8 cellular contexts compared by ENCODE assay signal in genomic region chr19:51690359-51691121, GRCh38. TPM values are rescaled to one million over a fixed set of nuclear protein-coding genes. Genes with fewer than 3 reads are reported as not detected.
DNase-seq lines count a peak whose midpoint lies in the region; ATAC-seq, FAIRE-seq and TF ChIP-seq lines count a peak whose summit lies in the region.

No MANE protein-coding gene starts in this region.

- H3K9me3 ChIP-seq in H1 (ENCODE audit: insufficient read depth in 2 of 2, low read depth in 1 of 2, low read length in 1 of 2), result peaks cover 0 to 2% of the 10 kb centered on the region in 2 experiments; a peak in 1 of 4 replicates

- no peak for TF ChIP-seq CTCF in GM06990 (IDR thresholded peaks at IDR 0.05; ENCODE audit: insufficient read depth, low read length, poor library complexity, severe bottlenecking)
- no peak for TF ChIP-seq CTCF in H1 (IDR thresholded peaks at IDR 0.05; ENCODE audit: control extremely low read depth in 1 of 3, insufficient read depth in 1 of 3, low read depth in 1 of 3, low read length in 3 of 3)

- no peak for TF ChIP-seq POLR2A in H1 (IDR thresholded peaks at IDR 0.05; ENCODE audit: control extremely low read depth in 1 of 2, low read depth in 2 of 2, low read length in 2 of 2)

- no peak overlapping the region for H2BK120ac ChIP-seq in H1 (replicated peaks; ENCODE audit: low read depth, low read length)

- peak overlapping the region; percentile 9; the same call in 1 of the 2 replicates for H4K8ac ChIP-seq in H1 (ENCODE audit: extremely low read depth, insufficient read depth, low read length)

- H3K4me3 ChIP-seq in GM06990 (replicated peaks; ENCODE audit: low read depth, low read length) (peak overlapping the region; percentile 11; the same call in 1 of the 2 replicates), H1 (ENCODE audit: extremely low read depth in 1 of 4, insufficient read depth in 2 of 4, low read depth in 3 of 4, low read length in 4 of 4) (peak overlapping the region; percentile 64 to 75 (median 66))

- peaks cover 3% of the 10 kb centered on the region for H3K4me1 Mint-ChIP-seq in activated CD8-positive, alpha-beta memory T cell treated with anti-CD3 and anti-CD28 coated beads, Interleukin-2, amount 10 ng/mL, durations not matched to agents 7 days and 5 days
- peaks cover 15% of the 10 kb centered on the region for H3K4me1 Mint-ChIP-seq in memory B cell

- H4K91ac ChIP-seq in H1 (replicated peaks; ENCODE audit: insufficient read length, low read length), result peak overlapping the region; percentile 75

- H3K23ac ChIP-seq in H1 (ENCODE audit: insufficient read length), result no peak overlapping the region

- peaks cover 0 to 12% of the 10 kb centered on the region in 2 experiments; a peak in 2 of 4 replicates for H3K79me2 ChIP-seq in H1 (ENCODE audit: control insufficient read depth in 1 of 2, insufficient read depth in 2 of 2, low read length in 2 of 2)

- H4K5ac ChIP-seq in H1 (ENCODE audit: insufficient read length, low read depth, low read length), result peak overlapping the region; percentile 45

- peak overlapping the region; percentile 91; the same call in 1 of the 2 replicates for H2BK5ac ChIP-seq in H1 (ENCODE audit: low read depth, low read length)

- no peak for TF ChIP-seq EP300 in H1 (IDR thresholded peaks at IDR 0.05; ENCODE audit: borderline replicate concordance in 1 of 2, low read depth in 2 of 2, low read length in 2 of 2)

- no peak overlapping the region; a peak in 1 of 7 replicates for H3K9ac ChIP-seq in H1 (replicated peaks in 1 of 4; ENCODE audit: extremely low read depth in 1 of 4, low read depth in 3 of 4, low read length in 3 of 4)

- 0 out of 2 replicates have a peak overlapping the region, but pooled peaks have one; percentile 3 for H3K27ac ChIP-seq in H1 (ENCODE audit: low read depth, low read length)

- peak overlapping the region; percentile 19 for H3K56ac ChIP-seq in H1 (replicated peaks; ENCODE audit: insufficient read length, low read depth, low read length)

- peak overlapping the region; percentile 73 to 97 for H3K4me2 ChIP-seq in H1 (ENCODE audit: insufficient read depth in 1 of 2, low read depth in 2 of 2, low read length in 2 of 2)

- peaks cover 0 to 18% (median 11%) of the 10 kb centered on the region in 4 experiments; a peak in 5 of 7 replicates for H3K4me1 ChIP-seq in H1 (replicated peaks in 1 of 4; ENCODE audit: control insufficient read depth in 3 of 4, insufficient read depth in 4 of 4, low read length in 3 of 4)

- no peak overlapping the region for H2BK15ac ChIP-seq in H1 (ENCODE audit: low read length)

- TF ChIP-seq RAD21 in H1 (IDR thresholded peaks at IDR 0.05 in 1 of 2, conservative IDR thresholded peaks at IDR 0.05 in 1 of 2; ENCODE audit: low read depth in 2 of 2, low read length in 2 of 2), result no peak

- H2AK5ac ChIP-seq in H1 (ENCODE audit: low read depth, low read length), result no peak overlapping the region

- ATAC-seq in activated CD8-positive, alpha-beta memory T cell treated with anti-CD3 and anti-CD28 coated beads, Interleukin-2, amount 10 ng/mL, durations not matched to agents 7 days and 5 days, result peak; percentile 68
- ATAC-seq in memory B cell (ENCODE audit: low read depth), result peak; percentile 82

- H2BK12ac ChIP-seq in H1 (ENCODE audit: low read depth, low read length), result peak overlapping the region; percentile 90; the same call in 1 of the 2 replicates

- H3K4ac ChIP-seq in H1 (replicated peaks; ENCODE audit: insufficient read length, low read depth, low read length), result no peak overlapping the region

- H3K14ac ChIP-seq in H1 (ENCODE audit: insufficient read length), result no peak overlapping the region

- CTCF ChIA-PET in activated CD8-positive, alpha-beta memory T cell treated with anti-CD3 and anti-CD28 coated beads, Interleukin-2, amount 10 ng/mL, durations not matched to agents 7 days and 5 days (lab: Charles Lee), result interaction anchor here (1.4 kb wide), 1 partner anchor 13 kb away, joined by 4 read pairs; no protein-coding TSS in a partner anchor
- CTCF ChIA-PET in H1 (lab: Charles Lee; ENCODE audit: partially characterized antibody), result interaction anchor here (0.7 kb wide), 1 partner anchor 578 kb away, joined by 4 read pairs; no protein-coding TSS in a partner anchor

- POLR2A ChIA-PET in H1 (lab: Charles Lee; ENCODE audit: partially characterized antibody), result interaction anchor here (0.6 to 4.2 kb wide), 4 partner anchors 12 to 801 kb away, joined by 3 to 28 read pairs (median 3); no protein-coding TSS in a partner anchor

- H3K36me3 ChIP-seq in GM06990 (ENCODE audit: control insufficient read depth, insufficient read depth, low read length) (no peaks in the 10 kb centered on the region), H1 (ENCODE audit: control insufficient read depth in 2 of 4, insufficient read depth in 4 of 4, low read length in 3 of 4) (no peaks in the 10 kb centered on the region)

- H3K27me3 ChIP-seq in GM06990 (replicated peaks; ENCODE audit: control insufficient read depth, insufficient read depth, low read length) (no peaks in the 10 kb centered on the region; the same call in none of the 2 replicates), H1 (replicated peaks in 1 of 4; ENCODE audit: control insufficient read depth in 3 of 4, extremely low read depth in 1 of 4, insufficient read depth in 3 of 4, low read length in 3 of 4) (no peaks in the 10 kb centered on the region)

- peak overlapping the region; percentile 63 for H3K4me3 Mint-ChIP-seq in activated CD8-positive, alpha-beta memory T cell treated with anti-CD3 and anti-CD28 coated beads, Interleukin-2, amount 10 ng/mL, durations not matched to agents 7 days and 5 days
- peak overlapping the region; percentile 49 for H3K4me3 Mint-ChIP-seq in memory B cell

- no peak for FAIRE-seq in H1 (lab: Jason Lieb, UNC)

- peaks cover 0 to 4% of the 10 kb centered on the region in 2 experiments for H4K20me1 ChIP-seq in H1 (replicated peaks in 1 of 2; ENCODE audit: control insufficient read depth in 1 of 2, insufficient read depth in 2 of 2, low read length in 2 of 2)

- H3K79me1 ChIP-seq in H1 (ENCODE audit: low read depth, low read length), result peaks cover 11% of the 10 kb centered on the region

- no peaks in the 10 kb centered on the region for H3K36me3 Mint-ChIP-seq in activated CD8-positive, alpha-beta memory T cell treated with anti-CD3 and anti-CD28 coated beads, Interleukin-2, amount 10 ng/mL, durations not matched to agents 7 days and 5 days
- peaks cover 3% of the 10 kb centered on the region for H3K36me3 Mint-ChIP-seq in memory B cell

- H2BK20ac ChIP-seq in H1 (ENCODE audit: low read length), result no peak overlapping the region

- DNase-seq in GM06990 (ENCODE audit: extremely low read depth, insufficient read length), result no peak
- DNase-seq in NCI-H226, result peak; percentile 86
- peak; percentile 68 for DNase-seq in activated CD8-positive, alpha-beta memory T cell treated with anti-CD3 and anti-CD28 coated beads, Interleukin-2, amount 10 ng/mL, durations not matched to agents 7 days and 5 days
- DNase-seq in H1 (ENCODE audit: low read depth in 1 of 2, low spot score in 2 of 2), result peak in 1 of 2 experiments; percentile 84
- peak; percentile 34 to 45 for DNase-seq in memory B cell (ENCODE audit: low spot score in 2 of 2)
- peak; percentile 26 for DNase-seq in stimulated activated CD8-positive, alpha-beta memory T cell treated with anti-CD3 and anti-CD28 coated beads, Interleukin-12 subunit alpha, Interleukin-12 subunit beta, amount 100 ng/mL, for 1 hour (ENCODE audit: low read depth)
- DNase-seq in NCI-H2081 treated with DMSO at 0.1 percent for 48 hours (lab: John Stamatoyannopoulos, UW), result no peak
- DNase-seq in GF-D8 (lab: John Stamatoyannopoulos, UW), result no peak

- 3% methylated on average over 5 of the region's 25 CpGs; no CpG with 5 or more reads in 1 of the 2 experiments for WGBS in H1 (ENCODE audit: extremely low coverage in 1 of 2, insufficient coverage in 1 of 2, insufficient read length in 1 of 2, insufficient replicate concordance in 2 of 2, low coverage in 1 of 2, low lambda C conversion rate in 2 of 2, missing lambda C conversion rate in 1 of 2), 2 experiments

- no peak overlapping the region for H3K27ac Mint-ChIP-seq in activated CD8-positive, alpha-beta memory T cell treated with anti-CD3 and anti-CD28 coated beads, Interleukin-2, amount 10 ng/mL, durations not matched to agents 7 days and 5 days
- H3K27ac Mint-ChIP-seq in memory B cell, result no peak overlapping the region

- H3K23me2 ChIP-seq in H1 (ENCODE audit: low read depth, low read length), result peaks cover 23% of the 10 kb centered on the region

- no peaks in the 10 kb centered on the region for H3K9me3 Mint-ChIP-seq in activated CD8-positive, alpha-beta memory T cell treated with anti-CD3 and anti-CD28 coated beads, Interleukin-2, amount 10 ng/mL, durations not matched to agents 7 days and 5 days (ENCODE audit: low read depth)
- H3K9me3 Mint-ChIP-seq in memory B cell, result no peaks in the 10 kb centered on the region

- H2AFZ ChIP-seq in H1 (ENCODE audit: low read length), result no peak overlapping the region

- peaks cover 19% of the 10 kb centered on the region for H3K27me3 Mint-ChIP-seq in activated CD8-positive, alpha-beta memory T cell treated with anti-CD3 and anti-CD28 coated beads, Interleukin-2, amount 10 ng/mL, durations not matched to agents 7 days and 5 days
- H3K27me3 Mint-ChIP-seq in memory B cell, result peaks cover 38% of the 10 kb centered on the region

- H3K18ac ChIP-seq in H1 (ENCODE audit: extremely low read depth, low read length), result peak overlapping the region; percentile 87

RNA-seq across cellular contexts. Expression of gene SPACA6, which starts 2.6 kb away (rescaled TPM):
- 1 to 10 TPM; 2.3 to 2.6 TPM for total RNA-seq in activated CD8-positive, alpha-beta memory T cell treated with anti-CD3 and anti-CD28 coated beads, Interleukin-2, amount 10 ng/mL, durations not matched to agents 7 days and 5 days
- total RNA-seq in H1 (2021; fragmentation: NEBNext Ultra II Directional; extraction: Animal tissue kit (Norgen Biotek cat#: 25700)), result 4.1 and 7.5 TPM in 2 replicates
- polyA plus RNA-seq in H1 (2011; rRNA removed), result 7.1 and 9.7 TPM in 2 replicates
- polyA plus RNA-seq in H1 (2011; cell fraction: cytosol; rRNA removed), result 8.5 TPM
- 23.1 TPM for polyA plus RNA-seq in H1 (2011; cell fraction: nucleus; rRNA removed)
- 6.3 to 8.0 TPM (median 7.3 TPM) in 4 replicates for polyA plus RNA-seq in H1 (2012, experiment 1 of 2)
- polyA plus RNA-seq in H1 (2012, experiment 2 of 2), result 6.1 TPM
- 4.7 TPM for polyA plus RNA-seq in H1 (2013, experiment 1 of 2)
- 4.4 TPM for polyA plus RNA-seq in H1 (2013, experiment 2 of 2)
- polyA minus RNA-seq in H1 (2011; rRNA and poly(A)+ RNA removed), result 1.3 and 2.3 TPM in 2 replicates
- 1.4 TPM for polyA minus RNA-seq in H1 (2011; cell fraction: cytosol; rRNA and poly(A)+ RNA removed)
- polyA minus RNA-seq in H1 (2011; cell fraction: nucleus; rRNA and poly(A)+ RNA removed), result 7.4 TPM

RNA-seq across cellular contexts. Expression of gene HAS1, which starts 33.3 kb away (rescaled TPM):
- not detected for total RNA-seq in activated CD8-positive, alpha-beta memory T cell treated with anti-CD3 and anti-CD28 coated beads, Interleukin-2, amount 10 ng/mL, durations not matched to agents 7 days and 5 days
- 0.19 TPM in 1 of 2 replicates, not detected in the other for total RNA-seq in H1 (2021; fragmentation: NEBNext Ultra II Directional; extraction: Animal tissue kit (Norgen Biotek cat#: 25700))
- 1.5 and 1.9 TPM in 2 replicates for polyA plus RNA-seq in H1 (2011; rRNA removed)
- 1.2 TPM for polyA plus RNA-seq in H1 (2011; cell fraction: cytosol; rRNA removed)
- polyA plus RNA-seq in H1 (2011; cell fraction: nucleus; rRNA removed), result 1.6 TPM
- polyA plus RNA-seq in H1 (2012, experiment 1 of 2), result 0.76 to 1.2 TPM (median 1.00 TPM) in 4 replicates
- 1.2 TPM for polyA plus RNA-seq in H1 (2012, experiment 2 of 2)
- 0.51 TPM for polyA plus RNA-seq in H1 (2013, experiment 1 of 2)
- polyA plus RNA-seq in H1 (2013, experiment 2 of 2), result 0.28 TPM
- 0.19 and 0.32 TPM in 2 replicates for polyA minus RNA-seq in H1 (2011; rRNA and poly(A)+ RNA removed)
- polyA minus RNA-seq in H1 (2011; cell fraction: cytosol; rRNA and poly(A)+ RNA removed), result not detected
- polyA minus RNA-seq in H1 (2011; cell fraction: nucleus; rRNA and poly(A)+ RNA removed), result 1.5 TPM

RNA-seq across cellular contexts. Expression of gene SIGLEC14, which starts 43.9 kb away (rescaled TPM):
- total RNA-seq in activated CD8-positive, alpha-beta memory T cell treated with anti-CD3 and anti-CD28 coated beads, Interleukin-2, amount 10 ng/mL, durations not matched to agents 7 days and 5 days, result under 1 TPM in 1 of 2 experiments, not detected in 1; 0.91 TPM
- not detected in 2 replicates for total RNA-seq in H1 (2021; fragmentation: NEBNext Ultra II Directional; extraction: Animal tissue kit (Norgen Biotek cat#: 25700))
- polyA plus RNA-seq in H1 (2011; rRNA removed), result not detected in 2 replicates
- polyA plus RNA-seq in H1 (2011; cell fraction: cytosol; rRNA removed), result not detected
- not detected for polyA plus RNA-seq in H1 (2011; cell fraction: nucleus; rRNA removed)
- 0.08 TPM in 1 of 4 replicates, not detected in the others for polyA plus RNA-seq in H1 (2012, experiment 1 of 2)
- polyA plus RNA-seq in H1 (2012, experiment 2 of 2), result not detected
- polyA plus RNA-seq in H1 (2013, experiment 1 of 2), result not detected
- 0.04 TPM for polyA plus RNA-seq in H1 (2013, experiment 2 of 2)
- not detected in 2 replicates for polyA minus RNA-seq in H1 (2011; rRNA and poly(A)+ RNA removed)
- polyA minus RNA-seq in H1 (2011; cell fraction: cytosol; rRNA and poly(A)+ RNA removed), result not detected
- polyA minus RNA-seq in H1 (2011; cell fraction: nucleus; rRNA and poly(A)+ RNA removed), result not detected

Comparison
In these comparisons a context has a peak if more than half of its experiments do, and no peak if none do; other contexts are left out.
1. DNase-seq: peak in NCI-H226 (single experiment), activated CD8-positive, alpha-beta memory T cell treated with anti-CD3 and anti-CD28 coated beads, Interleukin-2, amount 10 ng/mL, durations not matched to agents 7 days and 5 days (single experiment), memory B cell (2 of 2) and stimulated activated CD8-positive, alpha-beta memory T cell treated with anti-CD3 and anti-CD28 coated beads, Interleukin-12 subunit alpha, Interleukin-12 subunit beta, amount 100 ng/mL, for 1 hour (single experiment); none in GM06990 (single experiment), NCI-H2081 treated with DMSO at 0.1 percent for 48 hours (single experiment) and GF-D8 (single experiment).